ENCODE assay signal across 8 cellular contexts in the genomic region with DNA sequence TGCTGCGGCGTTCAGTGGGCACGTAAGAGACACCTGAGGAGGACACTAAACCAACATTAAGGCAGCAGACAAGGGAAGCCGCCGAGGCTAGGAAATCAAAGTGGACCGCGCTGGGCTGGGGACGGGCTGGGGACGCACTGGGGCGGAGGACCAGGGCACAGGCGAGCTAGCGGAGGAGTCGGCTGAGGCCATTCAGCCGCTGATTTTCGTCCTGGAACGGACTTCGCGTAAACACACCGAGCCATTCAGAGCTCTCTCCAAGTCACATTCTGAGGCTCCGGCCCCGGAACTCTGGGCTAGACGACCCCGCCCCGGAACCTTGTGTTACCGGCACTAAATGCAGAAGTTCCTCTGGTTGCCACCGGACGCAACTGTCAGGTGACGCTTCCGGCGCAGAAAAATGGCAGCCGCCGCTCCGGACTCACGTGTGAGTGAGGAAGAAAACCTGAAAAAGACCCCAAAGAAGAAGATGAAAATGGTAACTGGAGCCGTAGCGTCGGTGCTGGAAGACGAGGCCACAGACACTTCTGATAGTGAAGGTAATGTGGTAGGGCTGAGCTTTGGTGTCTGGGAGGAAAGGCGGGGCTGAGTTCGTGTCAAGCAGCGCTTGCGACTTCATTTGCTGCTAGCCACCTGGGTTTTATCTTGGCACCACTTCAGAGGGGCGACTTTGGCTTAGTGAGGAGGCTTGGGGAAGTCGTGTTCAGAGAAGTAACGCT.
A peak's percentile ranks its signal among the peaks of the same experiment; 100 is the strongest.
DNase-seq lines count a peak whose midpoint lies in the region; ATAC-seq and TF ChIP-seq lines count a peak whose summit lies in the region.

A gene with protein sequence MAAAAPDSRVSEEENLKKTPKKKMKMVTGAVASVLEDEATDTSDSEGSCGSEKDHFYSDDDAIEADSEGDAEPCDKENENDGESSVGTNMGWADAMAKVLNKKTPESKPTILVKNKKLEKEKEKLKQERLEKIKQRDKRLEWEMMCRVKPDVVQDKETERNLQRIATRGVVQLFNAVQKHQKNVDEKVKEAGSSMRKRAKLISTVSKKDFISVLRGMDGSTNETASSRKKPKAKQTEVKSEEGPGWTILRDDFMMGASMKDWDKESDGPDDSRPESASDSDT (plus strand): TSS at position 377 of the 719 bp plus-strand sequence. CDS start 24 bp downstream, at position 401.

- no peak for TF ChIP-seq CTCF in coronary artery (IDR thresholded peaks at IDR 0.05)

- H3K36me3 ChIP-seq in BLaER1 treated with 17β-estradiol and CSF1 and Interleukin-3, amounts not matched to agents 10 nM and 100 nM: peaks cover 0 to 12% (median 3%) of the 10 kb centered on the region in 11 experiments; a peak in 3 of 22 replicates

- H4K20me1 ChIP-seq in BLaER1 treated with 17β-estradiol and CSF1 and Interleukin-3, amounts not matched to agents 10 nM and 100 nM: peaks cover 0 to 42% (median 9%) of the 10 kb centered on the region in 11 experiments; a peak in 9 of 22 replicates

- ATAC-seq in GM19324 (IDR thresholded peaks at IDR 0.05; ENCODE audit: low FRiP score, unreplicated experiment) (peak; percentile 100), HG03460 (IDR thresholded peaks at IDR 0.05; ENCODE audit: unreplicated experiment) (peak; percentile 99)

- DNase-seq in NCI-H524 treated with DMSO at 0.1 percent for 48 hours (lab: John Stamatoyannopoulos, UW): peak; percentile 29
- DNase-seq in activated CD4-positive, alpha-beta T cell treated with anti-CD3 and anti-CD28 coated beads for 48 hours: peak; percentile 91
- peak; percentile 92 for DNase-seq in coronary artery (ENCODE audit: low spot score)
- DNase-seq in left kidney (ENCODE audit: low read depth, low spot score): peak; percentile 97
- DNase-seq in stimulated activated CD4-positive, alpha-beta T cell treated with anti-CD3 and anti-CD28 coated beads, Interleukin-1b, Interleukin-23, amount 100 ng/mL, for 48 hours: peak; percentile 88

- peak within 1 kb of the TSS; percentile 74 to 90 (median 85) for H3K27ac ChIP-seq in BLaER1 treated with 17β-estradiol and CSF1 and Interleukin-3, amounts not matched to agents 10 nM and 100 nM
- peak within 1 kb of the TSS; percentile 70 to 84 for H3K27ac ChIP-seq in coronary artery

- H3K9ac ChIP-seq in BLaER1 treated with 17β-estradiol and CSF1 and Interleukin-3, amounts not matched to agents 10 nM and 100 nM: peak within 1 kb of the TSS; percentile 75 to 92 (median 86)

- H3K4me3 ChIP-seq in BLaER1 treated with 17β-estradiol and CSF1 and Interleukin-3, amounts not matched to agents 10 nM and 100 nM: peak within 1 kb of the TSS; percentile 77 to 92 (median 83)
- H3K4me3 ChIP-seq in coronary artery: peak within 1 kb of the TSS; percentile 73

- H3K4me1 ChIP-seq in BLaER1 treated with 17β-estradiol and CSF1 and Interleukin-3, amounts not matched to agents 10 nM and 100 nM: peaks cover 15 to 26% (median 22%) of the 10 kb centered on the region in 10 experiments

- peak within 1 kb of the TSS; percentile 85 to 95 (median 91) for H3K4me2 ChIP-seq in BLaER1 treated with 17β-estradiol and CSF1 and Interleukin-3, amounts not matched to agents 10 nM and 100 nM

- H3K9me3 ChIP-seq in BLaER1 treated with 17β-estradiol and CSF1 and Interleukin-3, amounts not matched to agents 10 nM and 100 nM (replicated peaks in 1 of 11): no peaks in the 10 kb centered on the region

- no peaks in the 10 kb centered on the region for H3K27me3 ChIP-seq in BLaER1 treated with 17β-estradiol and CSF1 and Interleukin-3, amounts not matched to agents 10 nM and 100 nM

Comparison
In these comparisons a context has a peak if more than half of its experiments do, and no peak if none do; other contexts are left out.
1. Peak in every context shown above with its lines: DNase-seq, ATAC-seq, H3K4me3 ChIP-seq and H3K27ac ChIP-seq.
2. DNase-seq: peak in every context shown above with its lines; median percentile 97 in left kidney; 92 in coronary artery; 91 in activated CD4-positive, alpha-beta T cell treated with anti-CD3 and anti-CD28 coated beads for 48 hours; 88 in stimulated activated CD4-positive, alpha-beta T cell treated with anti-CD3 and anti-CD28 coated beads, Interleukin-1b, Interleukin-23, amount 100 ng/mL, for 48 hours; 29 in NCI-H524 treated with DMSO at 0.1 percent for 48 hours.